Comparison of ENCODE assay signal across 19 cellular contexts in the genomic region with DNA sequence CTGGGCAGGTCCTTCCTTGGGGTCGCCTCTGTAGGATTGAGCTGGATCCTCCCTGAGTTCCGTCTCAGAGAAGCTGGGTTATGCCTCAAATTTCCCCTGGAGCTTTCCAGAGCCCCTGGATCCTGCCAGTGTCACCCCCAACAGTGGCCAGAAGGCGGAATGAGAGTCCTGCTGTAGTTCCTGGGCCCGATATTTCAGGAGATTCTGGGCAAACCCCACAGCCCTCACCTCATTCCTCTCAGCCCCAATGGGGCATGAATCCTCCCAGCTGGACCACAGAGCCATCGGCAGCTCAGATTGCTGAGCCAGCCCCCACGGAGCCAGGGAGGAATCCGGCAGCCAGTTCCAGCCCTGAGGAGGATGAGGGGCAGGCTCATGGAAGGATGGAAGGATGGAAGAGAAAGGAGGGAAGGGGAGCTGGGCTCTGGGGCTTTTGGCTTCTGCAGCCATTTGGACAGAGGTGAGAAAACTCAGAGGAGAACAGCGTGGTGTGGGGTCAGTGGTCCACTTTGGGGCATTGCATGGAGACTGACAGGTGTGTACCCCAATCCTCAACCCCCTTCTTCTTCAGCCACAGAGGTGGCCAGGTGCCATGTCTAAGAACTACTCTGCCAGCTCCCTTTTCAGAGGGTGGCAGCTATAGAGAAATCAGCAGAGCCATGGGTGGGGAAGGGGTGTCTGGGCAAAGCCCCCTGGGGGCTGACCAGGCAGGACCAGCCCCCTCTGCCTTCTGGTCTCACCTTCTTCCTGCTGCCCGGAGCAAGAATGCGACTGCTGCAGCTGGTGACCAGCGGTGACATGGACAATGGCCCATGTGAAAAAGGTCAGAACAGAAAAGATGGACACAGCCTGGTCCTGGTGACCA.
"Had no signal": no experiment of that assay in that cellular context is flagged by ENCODE, and none has a peak within 500 bp of the region (broad histone marks: within the 10 kb centered on the region; RNA-seq: fewer than 3 reads in every experiment).

No MANE protein-coding gene starts in this region.

- H3K9me3 ChIP-seq: prostate gland, right lobe of liver, testis, tibial nerve had no signal

- H3K36me3 ChIP-seq: neural progenitor cell, prostate gland, right lobe of liver, tibial nerve had no signal

- H3K27ac ChIP-seq: hepatocyte, neural progenitor cell, parathyroid adenoma, prostate gland, right lobe of liver, testis, tibial nerve had no signal

- H3K4me2 ChIP-seq: hepatocyte, neural progenitor cell had no signal

- H3K4me3 ChIP-seq: hepatocyte, neural progenitor cell, prostate gland, right lobe of liver, tibial nerve had no signal

- H3K9ac ChIP-seq: neural progenitor cell, parathyroid adenoma had no signal

- H3K27me3 ChIP-seq: hepatocyte, neural progenitor cell, right lobe of liver, testis, tibial nerve had no signal

- H3K4me1 ChIP-seq: neural progenitor cell, parathyroid adenoma, prostate gland, right lobe of liver, testis, tibial nerve had no signal

- DNase-seq: dermis blood vessel endothelial cell; effector CD4-positive, alpha-beta T cell; erythroblast; foreskin melanocyte; left colon; midbrain; occipital lobe; right lobe of liver; stimulated activated CD4-positive, alpha-beta T cell treated with anti-CD3 and anti-CD28 coated beads, Interleukin-4, amount 100 ng/mL, for 1 hour; stimulated activated CD8-positive, alpha-beta memory T cell treated with anti-CD3 and anti-CD28 coated beads, Interleukin-4, amount 100 ng/mL, for 48 hours; stimulated activated naive CD8-positive, alpha-beta T cell treated with anti-CD3 and anti-CD28 coated beads, Interleukin-15, Interleukin-2, amounts not matched to agents 100 U/mL and 50 U/mL, for 24 hours had no signal

- ATAC-seq: left colon; natural killer cell treated with Interleukin-12 subunit alpha and Interleukin-12 subunit beta and Interleukin-15 and Interleukin-18, amount 100 ng/mL, for 72 hours; right lobe of liver; stimulated activated effector memory CD8-positive, alpha-beta T cell treated with anti-CD3 and anti-CD28 coated beads, Interleukin-12 subunit alpha, Interleukin-12 subunit beta, amount 100 ng/mL, for 72 hours; stimulated activated naive CD8-positive, alpha-beta T cell treated with anti-CD3 and anti-CD28 coated beads, Interleukin-15, Interleukin-2, amounts not matched to agents 100 U/mL and 50 U/mL, for 24 hours had no signal

- H3K79me2 ChIP-seq: hepatocyte, parathyroid adenoma had no signal

- H2AFZ ChIP-seq: hepatocyte, neural progenitor cell, parathyroid adenoma had no signal
